In the genomic region with DNA sequence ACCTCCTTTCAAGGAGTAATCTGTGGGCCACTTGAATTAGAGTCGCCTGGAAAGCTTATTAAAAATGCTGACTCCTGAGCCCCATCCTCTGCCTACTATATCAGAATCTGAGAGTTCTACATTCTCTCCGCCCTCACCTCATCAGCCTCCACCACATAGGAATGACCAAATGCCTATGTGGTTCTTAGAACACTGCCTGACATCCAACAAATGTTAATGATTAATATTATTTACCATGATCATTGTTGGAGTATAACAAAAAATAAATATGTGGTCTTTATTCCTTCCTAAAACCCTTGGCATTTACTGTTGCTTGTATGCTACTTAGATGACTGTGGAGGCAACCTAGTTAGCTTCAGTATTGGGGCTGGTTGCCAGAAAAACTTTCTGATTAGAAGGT, we compare ENCODE assay signal across 21 cellular contexts.
DNase-seq lines count a peak whose midpoint lies in the region; ATAC-seq and TF ChIP-seq lines count a peak whose summit lies in the region.
"Had no signal": no experiment of that assay in that cellular context is flagged by ENCODE, and none has a peak within 500 bp of the region (broad histone marks: within the 10 kb centered on the region; RNA-seq: fewer than 3 reads in every experiment).

No MANE protein-coding gene starts in this region.

- H3K36me3 ChIP-seq in mesendoderm (ENCODE audit: control insufficient read depth, insufficient read depth, low read length) (no peaks in the 10 kb centered on the region), subcutaneous abdominal adipose tissue (ENCODE audit: control insufficient read depth in 5 of 5, insufficient read depth in 5 of 5, low read length in 5 of 5) (no peaks in the 10 kb centered on the region)
- H3K36me3 ChIP-seq: BLaER1 had no signal

- H3K23ac ChIP-seq in mesendoderm (ENCODE audit: low read length) = no peak overlapping the region

- no peaks in the 10 kb centered on the region for H3K79me1 ChIP-seq in mesendoderm (ENCODE audit: low read length)

- H3K4ac ChIP-seq in mesendoderm (ENCODE audit: low read depth, low read length) = no peak overlapping the region

- no peak overlapping the region for H2AK5ac ChIP-seq in mesendoderm (ENCODE audit: low read length)

- H3K4me2 ChIP-seq in mesendoderm (ENCODE audit: low read length) = no peak overlapping the region
- H3K4me2 ChIP-seq: BLaER1 had no signal

- H3K9me3 ChIP-seq in subcutaneous abdominal adipose tissue (ENCODE audit: control insufficient read depth in 5 of 5, low read length in 5 of 5) = no peaks in the 10 kb centered on the region
- H3K9me3 ChIP-seq: BLaER1, Caco-2 had no signal

- H4K5ac ChIP-seq in mesendoderm (ENCODE audit: low read length) = no peak overlapping the region

- H3K9ac ChIP-seq in mesendoderm (ENCODE audit: low read length) = no peak overlapping the region
- no peak overlapping the region for H3K9ac ChIP-seq in subcutaneous abdominal adipose tissue (ENCODE audit: low read length in 5 of 5)
- H3K9ac ChIP-seq: BLaER1, GM23248 had no signal

- H2BK120ac ChIP-seq in mesendoderm (ENCODE audit: low read depth, low read length) = peak overlapping the region; percentile 28

- H3K4me1 ChIP-seq in mesendoderm (ENCODE audit: control insufficient read depth, low read depth, low read length) (peaks cover 7% of the 10 kb centered on the region), subcutaneous abdominal adipose tissue (ENCODE audit: control insufficient read depth in 5 of 5, insufficient read depth in 5 of 5, low read length in 5 of 5) (peaks cover 0 to 59% (median 29%) of the 10 kb centered on the region in 5 donors)
- H3K4me1 ChIP-seq: BLaER1, Caco-2 had no signal

- H3K9me3 Mint-ChIP-seq in stimulated activated naive CD8-positive, alpha-beta T cell treated with anti-CD3 and anti-CD28 coated beads, Interleukin-15, amount 100 ng/mL, for 72 hours = peaks cover 0 to 1% of the 10 kb centered on the region in 2 donors
- H3K9me3 Mint-ChIP-seq: CD8-positive, alpha-beta T cell had no signal

- H3K79me2 ChIP-seq in mesendoderm (ENCODE audit: control insufficient read depth, insufficient read depth, low read length) = no peaks in the 10 kb centered on the region

- H3K56ac ChIP-seq in mesendoderm (ENCODE audit: low read length) = no peak overlapping the region

- H3K18ac ChIP-seq in mesendoderm (ENCODE audit: low read length) = no peak overlapping the region

- peak overlapping the region in 1 of 2 donors; percentile 54 for H3K27ac Mint-ChIP-seq in stimulated activated naive CD8-positive, alpha-beta T cell treated with anti-CD3 and anti-CD28 coated beads, Interleukin-15, amount 100 ng/mL, for 72 hours
- H3K27ac Mint-ChIP-seq: B cell; CD4-positive, CD25-positive, alpha-beta regulatory T cell; CD8-positive, alpha-beta T cell had no signal

- no peak for TF ChIP-seq CTCF in GM13977 (IDR thresholded peaks at IDR 0.05; ENCODE audit: extremely low read depth, insufficient read depth, missing control alignments)

- H3K4me3 Mint-ChIP-seq in stimulated activated naive CD8-positive, alpha-beta T cell treated with anti-CD3 and anti-CD28 coated beads, Interleukin-15, amount 100 ng/mL, for 72 hours = no peak overlapping the region
- H3K4me3 Mint-ChIP-seq: B cell; CD4-positive, CD25-positive, alpha-beta regulatory T cell; CD8-positive, alpha-beta T cell had no signal

- no peak overlapping the region for H2BK5ac ChIP-seq in mesendoderm (ENCODE audit: low read length)

- H3K27me3 Mint-ChIP-seq in stimulated activated naive CD8-positive, alpha-beta T cell treated with anti-CD3 and anti-CD28 coated beads, Interleukin-15, amount 100 ng/mL, for 72 hours = peaks cover 9% of the 10 kb centered on the region
- H3K27me3 Mint-ChIP-seq: B cell had no signal

- no peak overlapping the region for H2BK15ac ChIP-seq in mesendoderm (replicated peaks; ENCODE audit: low read depth)

- H3K27me3 ChIP-seq in mesendoderm (ENCODE audit: insufficient read depth, low read length, poor library complexity) = no peaks in the 10 kb centered on the region
- no peaks in the 10 kb centered on the region for H3K27me3 ChIP-seq in subcutaneous abdominal adipose tissue (ENCODE audit: control insufficient read depth in 5 of 5, insufficient read depth in 4 of 5, low read length in 5 of 5)
- H3K27me3 ChIP-seq: BLaER1 had no signal

- in situ Hi-C loops in GM13977 (cut with MboI; ENCODE audit: low pct_unique_long_range_greater_than_20kb, low sequenced_read_pairs, unreplicated experiment) = no loop called here

- H3K4me3 ChIP-seq in mesendoderm (ENCODE audit: low read length) (no peak overlapping the region), subcutaneous abdominal adipose tissue (ENCODE audit: low read depth in 1 of 5, low read length in 5 of 5) (no peak overlapping the region)
- H3K4me3 ChIP-seq: BLaER1, GM12878, GM23248 had no signal

- H3K27ac ChIP-seq in mesendoderm (ENCODE audit: low read depth, low read length) (no peak overlapping the region), subcutaneous abdominal adipose tissue (ENCODE audit: low read depth, low read length) (peak overlapping the region; percentile 26)
- H3K27ac ChIP-seq: 22Rv1, BLaER1, C4-2B, GM23248 had no signal

- peak; percentile 8 for ATAC-seq in stimulated activated naive CD8-positive, alpha-beta T cell treated with anti-CD3 and anti-CD28 coated beads, Interleukin-15, amount 100 ng/mL, for 72 hours
- ATAC-seq in stimulated activated naive CD8-positive, alpha-beta T cell treated with anti-CD3 and anti-CD28 coated beads, Interleukin-15, Interleukin-2, amounts not matched to agents 100 U/mL and 50 U/mL, for 24 hours = no peak
- ATAC-seq: CD8-positive, alpha-beta T cell; GM12878 had no signal

- no peak overlapping the region for H4K8ac ChIP-seq in mesendoderm (ENCODE audit: low read depth, low read length)

- H3K4me1 Mint-ChIP-seq in stimulated activated naive CD8-positive, alpha-beta T cell treated with anti-CD3 and anti-CD28 coated beads, Interleukin-15, amount 100 ng/mL, for 72 hours = peaks cover 10% of the 10 kb centered on the region
- H3K4me1 Mint-ChIP-seq: B cell; CD4-positive, CD25-positive, alpha-beta regulatory T cell had no signal

- no peak for DNase-seq in stimulated activated naive CD8-positive, alpha-beta T cell treated with anti-CD3 and anti-CD28 coated beads, Interleukin-15, amount 100 ng/mL, for 72 hours
- DNase-seq in stimulated activated naive CD8-positive, alpha-beta T cell treated with anti-CD3 and anti-CD28 coated beads, Interleukin-15, Interleukin-2, amounts not matched to agents 100 U/mL and 50 U/mL, for 24 hours = no peak
- no peak for DNase-seq in mesendoderm
- DNase-seq in GM13977 (ENCODE audit: low spot score) = no peak
- no peak for DNase-seq in hippocampal formation (lab: John Stamatoyannopoulos, UW)
- DNase-seq: Caco-2; CD4-positive, CD25-positive, alpha-beta regulatory T cell; CD8-positive, alpha-beta T cell; DMS 273 treated with DMSO at 0.1 percent for 48 hours; DMS79; EL; GDM1; GM23248; H7; HCEC 1CT had no signal

- WGBS in mesendoderm (ENCODE audit: extremely low coverage, insufficient coverage, low lambda C conversion rate) = no CpG with 5 or more reads among the region's 2 CpGs
